Comparison of ENCODE assay signal across 21 cellular contexts in genomic region chr1:21273743-21274142, GRCh38. TPM values are rescaled to one million over a fixed set of nuclear protein-coding genes. Genes with fewer than 3 reads are reported as not detected.
DNase-seq lines count a peak whose midpoint lies in the region; ATAC-seq lines count a peak whose summit lies in the region.
"Had no signal": no experiment of that assay in that cellular context is flagged by ENCODE, and none has a peak within 500 bp of the region (broad histone marks: within the 10 kb centered on the region; RNA-seq: fewer than 3 reads in every experiment).

No MANE protein-coding gene starts in this region.

- H3K36me3 Mint-ChIP-seq in stimulated activated naive CD8-positive, alpha-beta T cell treated with anti-CD3 and anti-CD28 coated beads, Interleukin-15, Interleukin-2, amounts not matched to agents 100 ng/mL and 50 ng/mL, for 24 hours (ENCODE audit: low read depth), result peaks cover 79% of the 10 kb centered on the region
- H3K36me3 Mint-ChIP-seq in stimulated activated effector memory CD8-positive, alpha-beta T cell treated with anti-CD3 and anti-CD28 coated beads, Interleukin-12 subunit alpha, Interleukin-12 subunit beta, amount 100 ng/mL, for 72 hours, result peaks cover 99% of the 10 kb centered on the region

- no peak for DNase-seq in stimulated activated naive CD8-positive, alpha-beta T cell treated with anti-CD3 and anti-CD28 coated beads, Interleukin-15, amount 100 ng/mL, for 72 hours
- peak; percentile 60 for DNase-seq in left ventricle myocardium superior
- DNase-seq in stimulated activated effector memory CD8-positive, alpha-beta T cell treated with anti-CD3 and anti-CD28 coated beads, Interleukin-12 subunit alpha, Interleukin-12 subunit beta, amount 100 ng/mL, for 72 hours (ENCODE audit: low spot score in 2 of 2), result no peak
- no peak for DNase-seq in putamen (ENCODE audit: low spot score)
- DNase-seq: activated CD4-positive, alpha-beta T cell treated with anti-CD3 and anti-CD28 coated beads for 4 hours; activated CD8-positive, alpha-beta memory T cell treated with anti-CD3 and anti-CD28 coated beads, Interleukin-2, amount 50 U/mL, for 48 hours; activated gamma-delta T cell treated with Interleukin-2 at 50 U/mL for 16 hours; DMS 273 treated with DMSO at 0.1 percent for 48 hours; dorsolateral prefrontal cortex; foreskin keratinocyte; kidney glomerular epithelial cell; naive thymus-derived CD8-positive, alpha-beta T cell; NCI-H2107; NCI-H524; small intestine; stimulated activated CD4-positive, alpha-beta T cell treated with anti-CD3 and anti-CD28 coated beads, Interleukin-2, amount 100 ng/mL, for 48 hours had no signal

- H3K9me3 Mint-ChIP-seq in stimulated activated naive CD8-positive, alpha-beta T cell treated with anti-CD3 and anti-CD28 coated beads, Interleukin-15, Interleukin-2, amounts not matched to agents 100 ng/mL and 50 ng/mL, for 24 hours, result no peaks in the 10 kb centered on the region
- H3K9me3 Mint-ChIP-seq in stimulated activated naive CD8-positive, alpha-beta T cell treated with anti-CD3 and anti-CD28 coated beads, Interleukin-15, amount 100 ng/mL, for 72 hours, result no peaks in the 10 kb centered on the region
- no peaks in the 10 kb centered on the region for H3K9me3 Mint-ChIP-seq in stimulated activated effector memory CD8-positive, alpha-beta T cell treated with anti-CD3 and anti-CD28 coated beads, Interleukin-12 subunit alpha, Interleukin-12 subunit beta, amount 100 ng/mL, for 72 hours
- H3K9me3 Mint-ChIP-seq: IgD-negative memory B cell; naive thymus-derived CD8-positive, alpha-beta T cell had no signal

- H3K4me3 Mint-ChIP-seq in stimulated activated naive CD8-positive, alpha-beta T cell treated with anti-CD3 and anti-CD28 coated beads, Interleukin-15, Interleukin-2, amounts not matched to agents 100 ng/mL and 50 ng/mL, for 24 hours, result no peak overlapping the region
- H3K4me3 Mint-ChIP-seq in stimulated activated naive CD8-positive, alpha-beta T cell treated with anti-CD3 and anti-CD28 coated beads, Interleukin-15, amount 100 ng/mL, for 72 hours, result no peak overlapping the region
- no peak overlapping the region for H3K4me3 Mint-ChIP-seq in stimulated activated effector memory CD8-positive, alpha-beta T cell treated with anti-CD3 and anti-CD28 coated beads, Interleukin-12 subunit alpha, Interleukin-12 subunit beta, amount 100 ng/mL, for 72 hours
- H3K4me3 Mint-ChIP-seq: CD14-positive monocyte; IgD-negative memory B cell; naive thymus-derived CD8-positive, alpha-beta T cell had no signal

- peak overlapping the region; percentile 31 for H3K27ac Mint-ChIP-seq in stimulated activated naive CD8-positive, alpha-beta T cell treated with anti-CD3 and anti-CD28 coated beads, Interleukin-15, Interleukin-2, amounts not matched to agents 100 ng/mL and 50 ng/mL, for 24 hours
- H3K27ac Mint-ChIP-seq in stimulated activated naive CD8-positive, alpha-beta T cell treated with anti-CD3 and anti-CD28 coated beads, Interleukin-15, amount 100 ng/mL, for 72 hours, result peak overlapping the region in 1 of 2 donors; percentile 69
- H3K27ac Mint-ChIP-seq in stimulated activated effector memory CD8-positive, alpha-beta T cell treated with anti-CD3 and anti-CD28 coated beads, Interleukin-12 subunit alpha, Interleukin-12 subunit beta, amount 100 ng/mL, for 72 hours, result peak overlapping the region; percentile 76

- intact Hi-C loops in left ventricle myocardium superior (cut with micrococcal nuclease), result no loop called here

- peaks cover 52% of the 10 kb centered on the region for H3K4me1 Mint-ChIP-seq in stimulated activated naive CD8-positive, alpha-beta T cell treated with anti-CD3 and anti-CD28 coated beads, Interleukin-15, Interleukin-2, amounts not matched to agents 100 ng/mL and 50 ng/mL, for 24 hours (ENCODE audit: low read depth)
- H3K4me1 Mint-ChIP-seq in stimulated activated naive CD8-positive, alpha-beta T cell treated with anti-CD3 and anti-CD28 coated beads, Interleukin-15, amount 100 ng/mL, for 72 hours, result peaks cover 67% of the 10 kb centered on the region
- peaks cover 27% of the 10 kb centered on the region for H3K4me1 Mint-ChIP-seq in stimulated activated effector memory CD8-positive, alpha-beta T cell treated with anti-CD3 and anti-CD28 coated beads, Interleukin-12 subunit alpha, Interleukin-12 subunit beta, amount 100 ng/mL, for 72 hours

- no peak for ATAC-seq in stimulated activated naive CD8-positive, alpha-beta T cell treated with anti-CD3 and anti-CD28 coated beads, Interleukin-15, amount 100 ng/mL, for 72 hours
- peak; percentile 34 for ATAC-seq in left ventricle myocardium superior
- ATAC-seq in stimulated activated effector memory CD8-positive, alpha-beta T cell treated with anti-CD3 and anti-CD28 coated beads, Interleukin-12 subunit alpha, Interleukin-12 subunit beta, amount 100 ng/mL, for 72 hours, result no peak
- ATAC-seq in HG03139 (IDR thresholded peaks at IDR 0.05; ENCODE audit: unreplicated experiment), result no peak
- ATAC-seq in GM21381 (IDR thresholded peaks at IDR 0.05; ENCODE audit: unreplicated experiment), result no peak
- ATAC-seq: foreskin keratinocyte; naive thymus-derived CD8-positive, alpha-beta T cell had no signal

- H3K27me3 Mint-ChIP-seq in stimulated activated naive CD8-positive, alpha-beta T cell treated with anti-CD3 and anti-CD28 coated beads, Interleukin-15, Interleukin-2, amounts not matched to agents 100 ng/mL and 50 ng/mL, for 24 hours, result no peaks in the 10 kb centered on the region
- no peaks in the 10 kb centered on the region for H3K27me3 Mint-ChIP-seq in stimulated activated naive CD8-positive, alpha-beta T cell treated with anti-CD3 and anti-CD28 coated beads, Interleukin-15, amount 100 ng/mL, for 72 hours
- H3K27me3 Mint-ChIP-seq: IgD-negative memory B cell; naive thymus-derived CD8-positive, alpha-beta T cell had no signal

RNA-seq across cellular contexts. Expression of gene ECE1, which starts 16.5 kb away (rescaled TPM):
- total RNA-seq in left ventricle myocardium superior, result 43.3 TPM
